In genomic region chr1:164617607-164618564, GRCh38 we compare ENCODE assay signal across 8 cellular contexts. TPM values are rescaled to one million over a fixed set of nuclear protein-coding genes. Genes with fewer than 3 reads are reported as not detected.
DNase-seq lines count a peak whose midpoint lies in the region; TF ChIP-seq lines count a peak whose summit lies in the region.

No MANE protein-coding gene starts in this region.

- in situ Hi-C loops in G401 (cut with HindIII; ENCODE audit: low sequenced_read_pairs), result no loop called here

- no peaks in the 10 kb centered on the region for H3K27me3 Mint-ChIP-seq in chondrocyte (ENCODE audit: low read depth)
- no peaks in the 10 kb centered on the region for H3K27me3 Mint-ChIP-seq in osteocyte (ENCODE audit: unreplicated experiment)

- no peak overlapping the region for H3K4me3 Mint-ChIP-seq in chondrocyte (ENCODE audit: unreplicated experiment)
- no peak overlapping the region for H3K4me3 Mint-ChIP-seq in osteocyte (ENCODE audit: unreplicated experiment)

- peak; percentile 88 for TF ChIP-seq CTCF in chondrocyte (IDR thresholded peaks at IDR 0.05)
- TF ChIP-seq CTCF in osteocyte (IDR thresholded peaks at IDR 0.05), result peak; percentile 78

- no peak overlapping the region for H3K27ac Mint-ChIP-seq in chondrocyte (ENCODE audit: unreplicated experiment)
- H3K27ac Mint-ChIP-seq in osteocyte (ENCODE audit: unreplicated experiment), result no peak overlapping the region

- H3K36me3 Mint-ChIP-seq in chondrocyte (ENCODE audit: low read depth), result no peaks in the 10 kb centered on the region
- H3K36me3 Mint-ChIP-seq in osteocyte (ENCODE audit: unreplicated experiment), result no peaks in the 10 kb centered on the region

- H3K9me3 Mint-ChIP-seq in chondrocyte (ENCODE audit: low read depth) (no peaks in the 10 kb centered on the region), osteocyte (ENCODE audit: unreplicated experiment) (no peaks in the 10 kb centered on the region)

- peaks cover 15% of the 10 kb centered on the region for H3K4me1 Mint-ChIP-seq in chondrocyte (ENCODE audit: low read depth)
- H3K4me1 Mint-ChIP-seq in osteocyte (ENCODE audit: unreplicated experiment), result peaks cover 6% of the 10 kb centered on the region

- DNase-seq in ELR (ENCODE audit: low read depth), result peak; percentile 39
- peak; percentile 94 for DNase-seq in NCI-H2107 treated with DMSO at 0.1 percent for 48 hours (lab: John Stamatoyannopoulos, UW; ENCODE audit: unreplicated experiment)
- no peak for DNase-seq in chondrocyte (ENCODE audit: low spot score)
- no peak for DNase-seq in osteocyte (ENCODE audit: extremely low spot score, unreplicated experiment)
- no peak for DNase-seq in G401 (ENCODE audit: low spot score)
- DNase-seq in GM19238 (ENCODE audit: insufficient read length, low spot score), result no peak
- no peak for DNase-seq in effector CD8-positive, alpha-beta T cell (lab: John Stamatoyannopoulos, UW)
- DNase-seq in NOMO-1 treated with dmso at 0.1 percent for 144 hours (lab: John Stamatoyannopoulos, UW; ENCODE audit: unreplicated experiment), result no peak

RNA-seq across cellular contexts. Expression of gene PBX1, which starts 58.9 kb away (rescaled TPM):
- total RNA-seq in chondrocyte (21.5 to 38.0 TPM (median 23.0 TPM) in 3 replicates), osteocyte (27.9 and 29.7 TPM in 2 replicates)
- not detected in 2 replicates for total RNA-seq in G401 (2014; rRNA removed; shearing (Covaris generic))

Comparison
In these comparisons a context has a peak if more than half of its experiments do, and no peak if none do; other contexts are left out.
1. DNase-seq: peak in ELR (single experiment) and NCI-H2107 treated with DMSO at 0.1 percent for 48 hours (single experiment); none in chondrocyte (single experiment), osteocyte (single experiment), G401 (single experiment), GM19238 (single experiment), effector CD8-positive, alpha-beta T cell (single experiment) and NOMO-1 treated with dmso at 0.1 percent for 144 hours (single experiment).
2. RNA of gene PBX1, which starts 58.9 kb away (total RNA-seq): 27.9 to 29.7 TPM in osteocyte and 21.5 to 38.0 TPM in chondrocyte; not detected in G401; every median in the first group is over 10 times any median in the second.